In genomic region chr14:91231446-91231845, GRCh38 we compare ENCODE assay signal across 17 cellular contexts. TPM values are rescaled to one million over a fixed set of nuclear protein-coding genes. Genes with fewer than 3 reads are reported as not detected.
DNase-seq lines count a peak whose midpoint lies in the region; ATAC-seq and TF ChIP-seq lines count a peak whose summit lies in the region.
"Had no signal": no experiment of that assay in that cellular context is flagged by ENCODE, and none has a peak within 500 bp of the region (broad histone marks: within the 10 kb centered on the region; RNA-seq: fewer than 3 reads in every experiment).

No MANE protein-coding gene starts in this region.

- peaks cover 4% of the 10 kb centered on the region for H3K9me3 Mint-ChIP-seq in activated T-cell treated with anti-CD3 and anti-CD28 coated beads, Interleukin-2, amount 50 U/mL, for 24 hours
- no peaks in the 10 kb centered on the region for H3K9me3 Mint-ChIP-seq in effector memory CD8-positive, alpha-beta T cell
- H3K9me3 Mint-ChIP-seq in stimulated activated naive CD8-positive, alpha-beta T cell treated with anti-CD3 and anti-CD28 coated beads, Interleukin-15, amount 100 ng/mL, for 72 hours, result peaks cover 5 to 8% of the 10 kb centered on the region in 2 donors

- no peaks in the 10 kb centered on the region for H3K27me3 ChIP-seq in Peyer's patch
- H3K27me3 ChIP-seq: ovary, uterus had no signal

- no peak overlapping the region for H3K4me3 ChIP-seq in Peyer's patch
- H3K4me3 ChIP-seq: ovary, uterus had no signal

- peaks cover 0 to 19% (median 0%) of the 10 kb centered on the region in 3 donors for H3K36me3 ChIP-seq in Peyer's patch
- H3K36me3 ChIP-seq: ovary, uterus had no signal

- H3K27ac Mint-ChIP-seq in activated T-cell treated with anti-CD3 and anti-CD28 coated beads, Interleukin-2, amount 50 U/mL, for 24 hours, result peak overlapping the region; percentile 99
- H3K27ac Mint-ChIP-seq in effector memory CD8-positive, alpha-beta T cell, result peak overlapping the region; percentile 95 to 99
- H3K27ac Mint-ChIP-seq in stimulated activated naive CD8-positive, alpha-beta T cell treated with anti-CD3 and anti-CD28 coated beads, Interleukin-15, amount 100 ng/mL, for 72 hours, result peak overlapping the region; percentile 35 to 83

- H3K36me3 Mint-ChIP-seq in activated T-cell treated with anti-CD3 and anti-CD28 coated beads, Interleukin-2, amount 50 U/mL, for 24 hours (ENCODE audit: low read depth), result peaks cover 48% of the 10 kb centered on the region
- peaks cover 37% of the 10 kb centered on the region for H3K36me3 Mint-ChIP-seq in effector memory CD8-positive, alpha-beta T cell (ENCODE audit: insufficient read depth)

- H3K4me3 Mint-ChIP-seq in activated T-cell treated with anti-CD3 and anti-CD28 coated beads, Interleukin-2, amount 50 U/mL, for 24 hours, result peak overlapping the region; percentile 32
- H3K4me3 Mint-ChIP-seq in effector memory CD8-positive, alpha-beta T cell, result peak overlapping the region; percentile 77 to 82
- peak overlapping the region; percentile 4 to 40 for H3K4me3 Mint-ChIP-seq in stimulated activated naive CD8-positive, alpha-beta T cell treated with anti-CD3 and anti-CD28 coated beads, Interleukin-15, amount 100 ng/mL, for 72 hours
- H3K4me3 Mint-ChIP-seq: memory B cell had no signal

- peaks cover 0 to 30% (median 21%) of the 10 kb centered on the region in 4 donors for H3K4me1 ChIP-seq in Peyer's patch
- H3K4me1 ChIP-seq: uterus had no signal

- no peak for ATAC-seq in effector memory CD8-positive, alpha-beta T cell (replicated peaks)
- ATAC-seq in stimulated activated naive CD8-positive, alpha-beta T cell treated with anti-CD3 and anti-CD28 coated beads, Interleukin-15, amount 100 ng/mL, for 72 hours, result no peak
- ATAC-seq in activated CD4-positive, CD25-positive, alpha-beta regulatory T cell treated with anti-CD3 and anti-CD28 coated beads, Interleukin-2, amount 50 U/mL, for 24 hours, result no peak
- ATAC-seq in HG02852 (IDR thresholded peaks at IDR 0.05; ENCODE audit: unreplicated experiment), result no peak

- H3K27me3 Mint-ChIP-seq in activated T-cell treated with anti-CD3 and anti-CD28 coated beads, Interleukin-2, amount 50 U/mL, for 24 hours, result no peaks in the 10 kb centered on the region
- no peaks in the 10 kb centered on the region for H3K27me3 Mint-ChIP-seq in effector memory CD8-positive, alpha-beta T cell
- no peaks in the 10 kb centered on the region for H3K27me3 Mint-ChIP-seq in stimulated activated naive CD8-positive, alpha-beta T cell treated with anti-CD3 and anti-CD28 coated beads, Interleukin-15, amount 100 ng/mL, for 72 hours
- H3K27me3 Mint-ChIP-seq: memory B cell had no signal

- H3K27ac ChIP-seq in Peyer's patch, result peak overlapping the region; percentile 56 to 80 (median 68)
- H3K27ac ChIP-seq: ovary, uterus had no signal

- H3K4me1 Mint-ChIP-seq in activated T-cell treated with anti-CD3 and anti-CD28 coated beads, Interleukin-2, amount 50 U/mL, for 24 hours (ENCODE audit: low read depth), result peaks cover 79% of the 10 kb centered on the region
- peaks cover 70 to 78% of the 10 kb centered on the region in 2 donors for H3K4me1 Mint-ChIP-seq in effector memory CD8-positive, alpha-beta T cell (ENCODE audit: low read depth in 2 of 2)
- H3K4me1 Mint-ChIP-seq in stimulated activated naive CD8-positive, alpha-beta T cell treated with anti-CD3 and anti-CD28 coated beads, Interleukin-15, amount 100 ng/mL, for 72 hours, result peaks cover 88% of the 10 kb centered on the region

- no peak for DNase-seq in activated T-cell treated with anti-CD3 and anti-CD28 coated beads, Interleukin-2, amount 50 U/mL, for 24 hours
- DNase-seq in activated T-cell treated with anti-CD3 and anti-CD28 coated beads, Interleukin-2, amount 50 U/mL, for 48 hours, result no peak
- no peak for DNase-seq in Peyer's patch
- no peak for DNase-seq in effector memory CD8-positive, alpha-beta T cell
- no peak for DNase-seq in stimulated activated naive CD8-positive, alpha-beta T cell treated with anti-CD3 and anti-CD28 coated beads, Interleukin-15, amount 100 ng/mL, for 72 hours
- no peak for DNase-seq in NCI-H2171 treated with DMSO at 0.1 percent for 48 hours (lab: John Stamatoyannopoulos, UW)
- DNase-seq: activated CD8-positive, alpha-beta memory T cell treated with anti-CD3 and anti-CD28 coated beads for 24 hours; anterior cingulate cortex; dermis blood vessel endothelial cell; EL; NCI-H1092; NCI-H2227 treated with DMSO at 0.1 percent for 48 hours; ovary; uterus had no signal

- no peak for TF ChIP-seq CTCF in Peyer's patch (IDR thresholded peaks at IDR 0.05)

- no peaks in the 10 kb centered on the region for H3K9me3 ChIP-seq in Peyer's patch
- H3K9me3 ChIP-seq: ovary had no signal

- no peak for TF ChIP-seq POLR2A in Peyer's patch (IDR thresholded peaks at IDR 0.05)

RNA-seq across cellular contexts. Expression of gene GPR68, which starts 13.1 kb away (rescaled TPM):
- 1 to 10 TPM in 2 of 4 donors, not detected in 2; 1.5 to 1.7 TPM for total RNA-seq in Peyer's patch

Comparison
In these comparisons a context has a peak if more than half of its experiments do, and no peak if none do; other contexts are left out.
1. H3K4me3 Mint-ChIP-seq: peak in every context shown above with its lines; median percentile 80 in effector memory CD8-positive, alpha-beta T cell; 32 in activated T-cell treated with anti-CD3 and anti-CD28 coated beads, Interleukin-2, amount 50 U/mL, for 24 hours; 22 in stimulated activated naive CD8-positive, alpha-beta T cell treated with anti-CD3 and anti-CD28 coated beads, Interleukin-15, amount 100 ng/mL, for 72 hours.